ENCODE assay signal across 1 cellular context in the genomic region with DNA sequence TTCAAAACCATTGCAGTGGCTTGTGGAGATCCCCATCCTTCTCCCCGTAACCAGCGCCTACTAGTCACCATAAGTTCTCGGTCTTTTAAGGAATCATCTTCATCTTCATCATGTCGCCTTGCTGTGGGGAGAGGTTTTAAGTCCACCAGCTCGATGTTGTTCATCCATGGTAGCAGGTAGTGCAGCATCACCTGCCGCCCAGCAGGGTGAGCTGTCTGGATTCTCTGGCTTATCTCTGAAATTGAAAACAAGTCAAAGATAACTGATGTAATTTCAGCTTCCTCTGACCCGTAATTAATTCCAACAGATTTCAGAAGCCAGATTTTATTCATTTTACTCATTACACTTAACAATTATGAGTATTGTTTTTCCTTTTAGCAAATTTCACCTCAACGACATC.
TF ChIP-seq lines count a peak whose summit lies in the region.

No MANE protein-coding gene starts in this region.

TF ChIP-seq in K562, 482 proteins besides CTCF, POLR2A, EP300 and RAD21 (continued from another document):
- TF ChIP-seq ZC3H11A (IDR thresholded peaks at IDR 0.05; ENCODE audit: low read depth, low read length) (no peak), NR1H2 (CRISPR knock-in tag; IDR thresholded peaks at IDR 0.05) (no peak), EZH2 (IDR thresholded peaks at IDR 0.05; ENCODE audit: borderline replicate concordance, low read depth, low read length) (no peak), ZNF695 (CRISPR knock-in tag; IDR thresholded peaks at IDR 0.05) (no peak), CBX2 (IDR thresholded peaks at IDR 0.05; ENCODE audit: insufficient read depth, low read length, poor library complexity, severe bottlenecking) (no peak)
- TF ChIP-seq, protein P1, sequence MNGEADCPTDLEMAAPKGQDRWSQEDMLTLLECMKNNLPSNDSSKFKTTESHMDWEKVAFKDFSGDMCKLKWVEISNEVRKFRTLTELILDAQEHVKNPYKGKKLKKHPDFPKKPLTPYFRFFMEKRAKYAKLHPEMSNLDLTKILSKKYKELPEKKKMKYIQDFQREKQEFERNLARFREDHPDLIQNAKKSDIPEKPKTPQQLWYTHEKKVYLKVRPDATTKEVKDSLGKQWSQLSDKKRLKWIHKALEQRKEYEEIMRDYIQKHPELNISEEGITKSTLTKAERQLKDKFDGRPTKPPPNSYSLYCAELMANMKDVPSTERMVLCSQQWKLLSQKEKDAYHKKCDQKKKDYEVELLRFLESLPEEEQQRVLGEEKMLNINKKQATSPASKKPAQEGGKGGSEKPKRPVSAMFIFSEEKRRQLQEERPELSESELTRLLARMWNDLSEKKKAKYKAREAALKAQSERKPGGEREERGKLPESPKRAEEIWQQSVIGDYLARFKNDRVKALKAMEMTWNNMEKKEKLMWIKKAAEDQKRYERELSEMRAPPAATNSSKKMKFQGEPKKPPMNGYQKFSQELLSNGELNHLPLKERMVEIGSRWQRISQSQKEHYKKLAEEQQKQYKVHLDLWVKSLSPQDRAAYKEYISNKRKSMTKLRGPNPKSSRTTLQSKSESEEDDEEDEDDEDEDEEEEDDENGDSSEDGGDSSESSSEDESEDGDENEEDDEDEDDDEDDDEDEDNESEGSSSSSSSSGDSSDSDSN (IDR thresholded peaks at IDR 0.05; ENCODE audit: borderline replicate concordance in 1 of 2, low read depth in 2 of 2, low read length in 2 of 2) = no peak
